Comparison of ENCODE assay signal across 8 cellular contexts in genomic region chr1:41242645-41243171, GRCh38.
A peak's percentile ranks its signal among the peaks of the same experiment; 100 is the strongest.
DNase-seq lines count a peak whose midpoint lies in the region; ATAC-seq and TF ChIP-seq lines count a peak whose summit lies in the region.

No MANE protein-coding gene starts in this region.

- no peaks in the 10 kb centered on the region for H3K9me3 Mint-ChIP-seq in effector memory CD8-positive, alpha-beta T cell
- no peaks in the 10 kb centered on the region for H3K9me3 Mint-ChIP-seq in nephron progenitor cell

- peaks cover 4% of the 10 kb centered on the region for H3K36me3 Mint-ChIP-seq in effector memory CD8-positive, alpha-beta T cell (ENCODE audit: insufficient read depth)
- H3K36me3 Mint-ChIP-seq in nephron progenitor cell (ENCODE audit: low read depth), result no peaks in the 10 kb centered on the region

- H3K36me3 ChIP-seq in BLaER1 (peaks cover under 1% of the 10 kb centered on the region; the same call in 1 of the 2 replicates), NT2/D1 (ENCODE audit: insufficient read depth, insufficient read length, low read length) (no peaks in the 10 kb centered on the region)

- peak overlapping the region; percentile 86 for H3K4me2 ChIP-seq in BLaER1

- H3K4me3 Mint-ChIP-seq in effector memory CD8-positive, alpha-beta T cell, result peak overlapping the region; percentile 67 to 68
- peak overlapping the region; percentile 82 for H3K4me3 Mint-ChIP-seq in nephron progenitor cell

- H3K27me3 Mint-ChIP-seq in effector memory CD8-positive, alpha-beta T cell, result no peaks in the 10 kb centered on the region
- peaks cover 24% of the 10 kb centered on the region for H3K27me3 Mint-ChIP-seq in nephron progenitor cell (ENCODE audit: low read depth, poor library complexity)

- H3K27me3 ChIP-seq in BLaER1, result no peaks in the 10 kb centered on the region
- peaks cover 34% of the 10 kb centered on the region for H3K27me3 ChIP-seq in NT2/D1 (ENCODE audit: insufficient read depth, insufficient read length)

- H3K4me3 ChIP-seq in BLaER1 (peak overlapping the region; percentile 87), NT2/D1 (ENCODE audit: insufficient read length, low read depth) (peak overlapping the region; percentile 66)

- H3K27ac ChIP-seq in BLaER1, result peak overlapping the region; percentile 98

- H3K27ac Mint-ChIP-seq in effector memory CD8-positive, alpha-beta T cell, result no peak overlapping the region
- H3K27ac Mint-ChIP-seq in nephron progenitor cell, result no peak overlapping the region

- DNase-seq in NT2/D1 (ENCODE audit: low read depth, low spot score) (no peak), nephron progenitor cell (no peak), NCI-H2081 treated with DMSO at 0.1 percent for 48 hours (lab: John Stamatoyannopoulos, UW) (no peak), AG08396 (ENCODE audit: low spot score) (no peak)
- DNase-seq in effector memory CD8-positive, alpha-beta T cell, result no peak

- ATAC-seq in GM19463 (IDR thresholded peaks at IDR 0.05; ENCODE audit: unreplicated experiment) (peak; percentile 7), HG02938 (IDR thresholded peaks at IDR 0.05; ENCODE audit: unreplicated experiment) (no peak)
- ATAC-seq in effector memory CD8-positive, alpha-beta T cell (replicated peaks), result peak; percentile 10

- no peak for TF ChIP-seq CTCF in nephron progenitor cell (IDR thresholded peaks at IDR 0.05)

- H3K4me1 Mint-ChIP-seq in effector memory CD8-positive, alpha-beta T cell (ENCODE audit: low read depth in 2 of 2), result peaks cover 6 to 8% of the 10 kb centered on the region in 2 donors
- H3K4me1 Mint-ChIP-seq in nephron progenitor cell, result peaks cover 26% of the 10 kb centered on the region

- H3K9me3 ChIP-seq in BLaER1 (no peaks in the 10 kb centered on the region), NT2/D1 (ENCODE audit: insufficient read depth, low read length) (no peaks in the 10 kb centered on the region)

- H4K20me1 ChIP-seq in BLaER1, result peaks cover 25% of the 10 kb centered on the region

- H3K4me1 ChIP-seq in BLaER1 (peaks cover 75% of the 10 kb centered on the region), NT2/D1 (ENCODE audit: insufficient read depth, insufficient read length) (peaks cover 5% of the 10 kb centered on the region)

- H3K9ac ChIP-seq in BLaER1 (peak overlapping the region; percentile 93), NT2/D1 (ENCODE audit: insufficient read length, low read depth) (peak overlapping the region; percentile 86)
